9 cellular contexts compared by ENCODE assay signal in genomic region chr10:21173433-21173963, GRCh38.
DNase-seq lines count a peak whose midpoint lies in the region; ATAC-seq lines count a peak whose summit lies in the region.
"Had no signal": no experiment of that assay in that cellular context is flagged by ENCODE, and none has a peak within 500 bp of the region (broad histone marks: within the 10 kb centered on the region; RNA-seq: fewer than 3 reads in every experiment).

No MANE protein-coding gene starts in this region.

- H3K9me3 Mint-ChIP-seq in T-cell, result no peaks in the 10 kb centered on the region

- intact Hi-C loops in Right ventricle myocardium superior (cut with DNase I) (no loop called here), sciatic nerve (cut with DNase I) (no loop called here)

- peak; percentile 2 for ATAC-seq in GM18907 (IDR thresholded peaks at IDR 0.05; ENCODE audit: unreplicated experiment)
- ATAC-seq in T-cell (replicated peaks in 1 of 4), result no peak
- peak; percentile 14 for ATAC-seq in Right ventricle myocardium superior (ENCODE audit: poor library complexity)
- ATAC-seq in sciatic nerve, result peak; percentile 8

- peaks cover 9 to 19% (median 16%) of the 10 kb centered on the region in 3 donors for H3K4me1 Mint-ChIP-seq in T-cell

- POLR2A ChIA-PET in T-cell (lab: Charles Lee), result no interaction called here

- no peak overlapping the region for H3K27ac Mint-ChIP-seq in T-cell

- H3K27me3 Mint-ChIP-seq in T-cell, result peaks cover 49 to 56% of the 10 kb centered on the region in 2 donors

- peak overlapping the region in 2 of 3 donors; percentile 49 to 60 for H3K4me3 Mint-ChIP-seq in T-cell

- CTCF ChIA-PET in T-cell (lab: Charles Lee), result no interaction called here

- no peaks in the 10 kb centered on the region for H3K36me3 Mint-ChIP-seq in T-cell

- DNase-seq in T-cell (no peak), Right ventricle myocardium superior (no peak), sciatic nerve (ENCODE audit: low spot score) (no peak), SK-N-DZ (ENCODE audit: low spot score) (no peak), epidermal melanocyte (ENCODE audit: insufficient read length, low spot score) (no peak), iPS-NIHi7 (ENCODE audit: extremely low spot score) (no peak)
- DNase-seq in stimulated activated naive CD4-positive, alpha-beta T cell treated with Interleukin-2 at 50 U/mL for 16 hours (lab: John Stamatoyannopoulos, UW), result no peak
- DNase-seq: activated gamma-delta T cell treated with Interleukin-2 at 50 U/mL for 16 hours had no signal

Comparison
In these comparisons a context has a peak if more than half of its experiments do, and no peak if none do; other contexts are left out.
1. ATAC-seq: peak in GM18907 (single experiment), Right ventricle myocardium superior (single experiment) and sciatic nerve (single experiment); none in T-cell (0 of 4).